In genomic region chr11:88507771-88508557, GRCh38 we compare ENCODE assay signal across 8 cellular contexts.
DNase-seq lines count a peak whose midpoint lies in the region; ATAC-seq lines count a peak whose summit lies in the region.

No MANE protein-coding gene starts in this region.

- H3K9me3 Mint-ChIP-seq in activated CD8-positive, alpha-beta memory T cell treated with anti-CD3 and anti-CD28 coated beads, Interleukin-2, amount 10 ng/mL, durations not matched to agents 7 days and 5 days (ENCODE audit: low read depth): no peaks in the 10 kb centered on the region
- H3K9me3 Mint-ChIP-seq in activated naive CD8-positive, alpha-beta T cell treated with anti-CD3 and anti-CD28 coated beads, Interleukin-2, amount 50 U/mL, for 24 hours: no peaks in the 10 kb centered on the region
- H3K9me3 Mint-ChIP-seq in stimulated activated naive CD8-positive, alpha-beta T cell treated with anti-CD3 and anti-CD28 coated beads, Interleukin-15, amount 100 ng/mL, for 72 hours: no peaks in the 10 kb centered on the region

- peaks cover 9% of the 10 kb centered on the region for H3K4me1 Mint-ChIP-seq in activated CD8-positive, alpha-beta memory T cell treated with anti-CD3 and anti-CD28 coated beads, Interleukin-2, amount 10 ng/mL, durations not matched to agents 7 days and 5 days
- H3K4me1 Mint-ChIP-seq in activated naive CD8-positive, alpha-beta T cell treated with anti-CD3 and anti-CD28 coated beads, Interleukin-2, amount 50 U/mL, for 24 hours: peaks cover 11% of the 10 kb centered on the region
- peaks cover 17% of the 10 kb centered on the region for H3K4me1 Mint-ChIP-seq in stimulated activated naive CD8-positive, alpha-beta T cell treated with anti-CD3 and anti-CD28 coated beads, Interleukin-15, amount 100 ng/mL, for 72 hours

- no peak for ATAC-seq in activated CD8-positive, alpha-beta memory T cell treated with anti-CD3 and anti-CD28 coated beads, Interleukin-2, amount 10 ng/mL, durations not matched to agents 7 days and 5 days
- no peak for ATAC-seq in activated naive CD8-positive, alpha-beta T cell treated with anti-CD3 and anti-CD28 coated beads, Interleukin-2, amount 50 U/mL, for 24 hours
- ATAC-seq in left colon: peak; percentile 49
- no peak for ATAC-seq in stimulated activated naive CD8-positive, alpha-beta T cell treated with anti-CD3 and anti-CD28 coated beads, Interleukin-15, amount 100 ng/mL, for 72 hours
- ATAC-seq in GM18519 (IDR thresholded peaks at IDR 0.05; ENCODE audit: low FRiP score, unreplicated experiment): no peak

- intact Hi-C loops in left colon (cut with DNase I, micrococcal nuclease): no loop called here

- H3K4me3 Mint-ChIP-seq in activated CD8-positive, alpha-beta memory T cell treated with anti-CD3 and anti-CD28 coated beads, Interleukin-2, amount 10 ng/mL, durations not matched to agents 7 days and 5 days: peak overlapping the region; percentile 50
- H3K4me3 Mint-ChIP-seq in activated naive CD8-positive, alpha-beta T cell treated with anti-CD3 and anti-CD28 coated beads, Interleukin-2, amount 50 U/mL, for 24 hours: peak overlapping the region; percentile 71
- H3K4me3 Mint-ChIP-seq in stimulated activated naive CD8-positive, alpha-beta T cell treated with anti-CD3 and anti-CD28 coated beads, Interleukin-15, amount 100 ng/mL, for 72 hours: peak overlapping the region; percentile 76 to 86

- H3K36me3 Mint-ChIP-seq in activated CD8-positive, alpha-beta memory T cell treated with anti-CD3 and anti-CD28 coated beads, Interleukin-2, amount 10 ng/mL, durations not matched to agents 7 days and 5 days: no peaks in the 10 kb centered on the region
- H3K36me3 Mint-ChIP-seq in activated naive CD8-positive, alpha-beta T cell treated with anti-CD3 and anti-CD28 coated beads, Interleukin-2, amount 50 U/mL, for 24 hours (ENCODE audit: low read depth): no peaks in the 10 kb centered on the region

- CTCF ChIA-PET in activated CD8-positive, alpha-beta memory T cell treated with anti-CD3 and anti-CD28 coated beads, Interleukin-2, amount 10 ng/mL, durations not matched to agents 7 days and 5 days (lab: Charles Lee): interaction anchor here (0.8 kb wide), 1 partner anchor 18 kb away, joined by 3 read pairs; no protein-coding TSS in a partner anchor

- H3K27ac Mint-ChIP-seq in activated CD8-positive, alpha-beta memory T cell treated with anti-CD3 and anti-CD28 coated beads, Interleukin-2, amount 10 ng/mL, durations not matched to agents 7 days and 5 days: no peak overlapping the region
- H3K27ac Mint-ChIP-seq in activated naive CD8-positive, alpha-beta T cell treated with anti-CD3 and anti-CD28 coated beads, Interleukin-2, amount 50 U/mL, for 24 hours: no peak overlapping the region
- H3K27ac Mint-ChIP-seq in stimulated activated naive CD8-positive, alpha-beta T cell treated with anti-CD3 and anti-CD28 coated beads, Interleukin-15, amount 100 ng/mL, for 72 hours: peak overlapping the region in 1 of 2 donors; percentile 94

- DNase-seq in activated CD8-positive, alpha-beta memory T cell treated with anti-CD3 and anti-CD28 coated beads, Interleukin-2, amount 10 ng/mL, durations not matched to agents 7 days and 5 days: no peak
- no peak for DNase-seq in activated CD8-positive, alpha-beta memory T cell treated with anti-CD3 and anti-CD28 coated beads for 24 hours
- no peak for DNase-seq in activated naive CD8-positive, alpha-beta T cell treated with anti-CD3 and anti-CD28 coated beads, Interleukin-2, amount 50 U/mL, for 24 hours
- DNase-seq in left colon: no peak
- DNase-seq in stimulated activated naive CD8-positive, alpha-beta T cell treated with anti-CD3 and anti-CD28 coated beads, Interleukin-15, amount 100 ng/mL, for 72 hours: no peak
- DNase-seq in stimulated activated CD4-positive, alpha-beta T cell treated with anti-CD3 and anti-CD28 coated beads, Interleukin-2, amount 100 ng/mL, for 24 hours: no peak
- DNase-seq in activated CD4-positive, alpha-beta T cell treated with anti-CD3 and anti-CD28 coated beads for 1 hour: no peak

- peaks cover 79% of the 10 kb centered on the region for H3K27me3 Mint-ChIP-seq in activated CD8-positive, alpha-beta memory T cell treated with anti-CD3 and anti-CD28 coated beads, Interleukin-2, amount 10 ng/mL, durations not matched to agents 7 days and 5 days
- H3K27me3 Mint-ChIP-seq in activated naive CD8-positive, alpha-beta T cell treated with anti-CD3 and anti-CD28 coated beads, Interleukin-2, amount 50 U/mL, for 24 hours: peaks cover 57% of the 10 kb centered on the region
- peaks cover 69% of the 10 kb centered on the region for H3K27me3 Mint-ChIP-seq in stimulated activated naive CD8-positive, alpha-beta T cell treated with anti-CD3 and anti-CD28 coated beads, Interleukin-15, amount 100 ng/mL, for 72 hours
